In the genomic region with DNA sequence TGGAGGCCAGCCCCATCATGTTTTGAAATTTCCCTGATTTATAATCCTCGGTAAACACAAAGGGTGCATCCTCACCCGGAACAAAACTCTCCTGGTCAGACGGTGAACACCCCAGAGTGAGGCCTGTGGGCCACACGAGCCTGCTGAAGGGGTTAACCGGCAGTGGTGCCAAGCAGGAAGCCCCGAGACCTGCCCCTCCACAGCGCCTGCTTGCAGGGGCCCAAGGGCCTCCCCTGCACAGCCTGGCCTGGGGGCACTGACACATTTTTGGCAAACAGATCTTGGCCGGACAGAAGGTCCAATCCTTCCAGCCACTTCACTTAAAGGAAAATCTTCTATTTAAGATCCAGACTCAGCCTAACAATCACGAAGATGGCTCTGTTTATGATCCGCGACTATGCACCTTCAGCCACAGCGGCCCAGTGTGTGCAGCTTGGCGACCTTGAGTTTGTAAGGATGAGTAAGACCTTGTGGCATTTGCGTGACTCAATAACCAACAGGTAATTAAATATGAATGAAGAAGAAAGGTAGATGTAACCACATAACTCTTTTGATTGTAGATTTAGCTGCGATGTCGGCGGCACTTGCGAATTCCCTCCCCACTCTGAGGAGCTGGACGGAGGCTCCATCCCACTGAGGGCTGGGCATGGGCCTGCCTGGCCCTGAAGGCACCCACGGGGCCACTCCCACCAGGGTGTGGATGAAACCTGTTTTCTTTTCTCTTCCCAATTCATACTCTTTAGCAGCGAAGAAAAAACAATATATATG, we compare ENCODE assay signal across 19 cellular contexts.
"Had no signal": no experiment of that assay in that cellular context is flagged by ENCODE, and none has a peak within 500 bp of the region (broad histone marks: within the 10 kb centered on the region; RNA-seq: fewer than 3 reads in every experiment).

No MANE protein-coding gene starts in this region.

- H3K4me3 Mint-ChIP-seq: activated naive CD8-positive, alpha-beta T cell; dendritic cell treated with granulocyte-macrophage colony-stimulating factor and Interleukin-4, amounts not matched to agents 40 ng/mL and 50 ng/mL, for 4 days; immature natural killer cell; nephron progenitor cell; stimulated activated naive CD8-positive, alpha-beta T cell treated with anti-CD3 and anti-CD28 coated beads, Interleukin-15, Interleukin-2, amounts not matched to agents 100 ng/mL and 50 ng/mL, for 24 hours had no signal

- H3K27me3 ChIP-seq: cardiac muscle cell, vagina had no signal

- H3K9me3 ChIP-seq: esophagus muscularis mucosa, heart right ventricle, suprapubic skin, transverse colon, vagina had no signal

- ATAC-seq: heart right ventricle had no signal

- H3K27ac Mint-ChIP-seq: activated naive CD8-positive, alpha-beta T cell; dendritic cell treated with granulocyte-macrophage colony-stimulating factor and Interleukin-4, amounts not matched to agents 40 ng/mL and 50 ng/mL, for 4 days; immature natural killer cell; nephron progenitor cell; stimulated activated naive CD8-positive, alpha-beta T cell treated with anti-CD3 and anti-CD28 coated beads, Interleukin-15, Interleukin-2, amounts not matched to agents 100 ng/mL and 50 ng/mL, for 24 hours had no signal

- H3K9me3 Mint-ChIP-seq: dendritic cell treated with granulocyte-macrophage colony-stimulating factor and Interleukin-4, amounts not matched to agents 40 ng/mL and 50 ng/mL, for 4 days; immature natural killer cell; nephron progenitor cell; stimulated activated naive CD8-positive, alpha-beta T cell treated with anti-CD3 and anti-CD28 coated beads, Interleukin-15, Interleukin-2, amounts not matched to agents 100 ng/mL and 50 ng/mL, for 24 hours had no signal

- DNase-seq: activated CD4-positive, alpha-beta T cell treated with anti-CD3 and anti-CD28 coated beads, Interleukin-2, amount 50 U/mL, for 4 hours; activated gamma-delta T cell; amygdala; effector CD8-positive, alpha-beta T cell; heart right ventricle; immature natural killer cell; mesendoderm; nephron progenitor cell; nucleus accumbens; retina; T-helper 2 cell; transverse colon had no signal

- H3K36me3 Mint-ChIP-seq: activated naive CD8-positive, alpha-beta T cell; immature natural killer cell had no signal

- H3K36me3 ChIP-seq: cardiac muscle cell, esophagus muscularis mucosa, heart right ventricle, suprapubic skin, transverse colon, vagina had no signal

- H3K4me3 ChIP-seq: cardiac muscle cell, esophagus muscularis mucosa, heart right ventricle, suprapubic skin, transverse colon, vagina had no signal

- H3K27ac ChIP-seq: cardiac muscle cell, esophagus muscularis mucosa, heart right ventricle, suprapubic skin, transverse colon, vagina had no signal

- H3K4me1 ChIP-seq: suprapubic skin, transverse colon, vagina had no signal
